23 cellular contexts compared by ENCODE assay signal in genomic region chr21:41964171-41964570, GRCh38. TPM values are rescaled to one million over a fixed set of nuclear protein-coding genes. Genes with fewer than 3 reads are reported as not detected.
DNase-seq lines count a peak whose midpoint lies in the region; ATAC-seq and TF ChIP-seq lines count a peak whose summit lies in the region.
"Had no signal": no experiment of that assay in that cellular context is flagged by ENCODE, and none has a peak within 500 bp of the region (broad histone marks: within the 10 kb centered on the region; RNA-seq: fewer than 3 reads in every experiment).

No MANE protein-coding gene starts in this region.

- no peaks in the 10 kb centered on the region for H3K27me3 ChIP-seq in PC-3 (ENCODE audit: low read length)
- H3K27me3 ChIP-seq: SJSA1 had no signal

- H3K9ac ChIP-seq in PC-3 (ENCODE audit: low read length): peak overlapping the region; percentile 26; the same call in 1 of the 2 replicates

- no peak for TF ChIP-seq CTCF in HEK293 (tag by site-specific recombination; IDR thresholded peaks at IDR 0.05)
- no peak for TF ChIP-seq CTCF in PC-3 (conservative IDR thresholded peaks at IDR 0.05; ENCODE audit: low read depth, low read length)
- TF ChIP-seq CTCF in osteocyte (IDR thresholded peaks at IDR 0.05): no peak

- H3K27ac ChIP-seq in HEK293 (ENCODE audit: extremely low read depth, low read depth, low read length): no peak overlapping the region
- H3K27ac ChIP-seq in PC-3 (ENCODE audit: low read length): peak overlapping the region; percentile 95
- H3K27ac ChIP-seq: HL-60, PC-9, SJSA1 had no signal

- H3F3A ChIP-seq in PC-3 (ENCODE audit: low read length, unreplicated experiment): peaks cover 5% of the 10 kb centered on the region

- BruUV-seq in PC-3 (replicated peaks; lab: Mats Ljungman, UMichigan): no TSS peak

- H3K9me3 ChIP-seq in HEK293 (ENCODE audit: control insufficient read depth, insufficient read depth, low read depth, low read length) (no peaks in the 10 kb centered on the region), PC-3 (ENCODE audit: low read length) (no peaks in the 10 kb centered on the region)
- H3K9me3 ChIP-seq: SJSA1 had no signal

- POLR2A ChIA-PET in HEK293 (lab: Yijun Ruan, JAX): no interaction called here
- POLR2A ChIA-PET in PC-3 (lab: Charles Lee; ENCODE audit: unreplicated experiment): interaction anchor here (1.5 kb wide), 1 partner anchor 12 kb away, joined by 5 read pairs; no protein-coding TSS in a partner anchor

- no peak overlapping the region for H3K4me3 ChIP-seq in HEK293 (ENCODE audit: low read depth, low read length)
- no peak overlapping the region for H3K4me3 ChIP-seq in PC-3 (ENCODE audit: low read length)
- H3K4me3 ChIP-seq: PC-9, SJSA1 had no signal

- intact Hi-C loops in PC-3 (cut with micrococcal nuclease): no loop called here

- H2AFZ ChIP-seq in PC-3 (ENCODE audit: low read length): no peak overlapping the region
- H2AFZ ChIP-seq: PC-9 had no signal

- no peaks in the 10 kb centered on the region for H3K36me3 ChIP-seq in HEK293 (ENCODE audit: control insufficient read depth in 2 of 2, insufficient read depth in 1 of 2, low read length in 2 of 2)
- H3K36me3 ChIP-seq in PC-3 (ENCODE audit: low read depth, low read length): no peaks in the 10 kb centered on the region
- H3K36me3 ChIP-seq: SJSA1 had no signal

- H4K20me1 ChIP-seq in PC-3 (ENCODE audit: low read length): no peaks in the 10 kb centered on the region

- H3K9me3 Mint-ChIP-seq in osteocyte (ENCODE audit: unreplicated experiment): no peaks in the 10 kb centered on the region
- H3K9me3 Mint-ChIP-seq: CD14-positive monocyte; CD8-positive, alpha-beta memory T cell had no signal

- no peaks in the 10 kb centered on the region for H3K27me3 Mint-ChIP-seq in osteocyte (ENCODE audit: unreplicated experiment)

- DNase-seq in PC-3 (no peak), islet precursor cell (peak; percentile 31), osteocyte (ENCODE audit: extremely low spot score, unreplicated experiment) (peak; percentile 53), NCI-H1694 treated with DMSO at 0.1 percent for 48 hours (lab: John Stamatoyannopoulos, UW) (no peak), DMS53 treated with DMSO at 0.1 percent for 48 hours (lab: John Stamatoyannopoulos, UW; ENCODE audit: unreplicated experiment) (no peak), GM19240 (ENCODE audit: insufficient read length, low spot score) (no peak)
- DNase-seq: CD8-positive, alpha-beta memory T cell; DMS 273 treated with DMSO at 0.1 percent for 48 hours; DMS79 treated with DMSO at 0.1 percent for 48 hours; GF-D8; Karpas-422; NCI-H1092; NCI-H1417 treated with DMSO at 0.1 percent for 48 hours; NCI-H1930; NCI-H2107; NCI-H524; PC-9; Right ventricle myocardium superior; RPMI8226 had no signal

- no peaks in the 10 kb centered on the region for H3K36me3 Mint-ChIP-seq in osteocyte (ENCODE audit: unreplicated experiment)
- H3K36me3 Mint-ChIP-seq: CD14-positive monocyte; CD8-positive, alpha-beta memory T cell had no signal

- peaks cover 7% of the 10 kb centered on the region; the same call in 1 of the 2 replicates for H3K4me1 ChIP-seq in HEK293 (ENCODE audit: control insufficient read depth, insufficient read depth, low read length)
- peaks cover 65% of the 10 kb centered on the region for H3K4me1 ChIP-seq in PC-3 (ENCODE audit: insufficient read depth, low read length)

- ATAC-seq in PC-3: no peak

- H3K79me2 ChIP-seq in PC-3 (ENCODE audit: low read length): no peaks in the 10 kb centered on the region

- CTCF ChIA-PET in HEK293 (lab: Yijun Ruan, JAX) (no interaction called here), PC-3 (lab: Charles Lee) (no interaction called here)

- H3K4me2 ChIP-seq in PC-3 (ENCODE audit: low read length): no peak overlapping the region
- H3K4me2 ChIP-seq: PC-9 had no signal

- no peak overlapping the region for H3K4me3 Mint-ChIP-seq in osteocyte (ENCODE audit: unreplicated experiment)
- H3K4me3 Mint-ChIP-seq: CD14-positive monocyte; CD8-positive, alpha-beta memory T cell had no signal

- no peak overlapping the region for H3K27ac Mint-ChIP-seq in osteocyte (ENCODE audit: unreplicated experiment)
- H3K27ac Mint-ChIP-seq: CD14-positive monocyte had no signal

- H3K4me1 Mint-ChIP-seq in osteocyte (ENCODE audit: unreplicated experiment): peaks cover 7% of the 10 kb centered on the region

- H3K9me2 ChIP-seq in PC-3 (replicated peaks; ENCODE audit: low read length): no peaks in the 10 kb centered on the region

TF ChIP-seq in HEK293, 187 proteins besides CTCF, POLR2A, EP300 and RAD21:
- TF ChIP-seq ZIC2 (tag by site-specific recombination; IDR thresholded peaks at IDR 0.05) (0 out of 2 replicates have a peak, but pooled peaks have one; percentile 19), ZNF510 (tag by site-specific recombination; IDR thresholded peaks at IDR 0.05; ENCODE audit: insufficient replicate concordance) (no peak)

RNA-seq across cellular contexts. Expression of gene C2CD2, which starts 10.4 kb away (rescaled TPM):
- total RNA-seq in PC-3 (2014; rRNA removed) (50.4 and 81.4 TPM in 2 replicates), osteocyte (13.1 and 19.4 TPM in 2 replicates)

RNA-seq across cellular contexts. Expression of gene ZBTB21, which starts 46.0 kb away (rescaled TPM):
- total RNA-seq in PC-3 (2014; rRNA removed) (8.1 and 9.2 TPM in 2 replicates), osteocyte (20.3 and 20.9 TPM in 2 replicates)

Comparison
In these comparisons a context has a peak if more than half of its experiments do, and no peak if none do; other contexts are left out.
1. DNase-seq: peak in islet precursor cell (single experiment) and osteocyte (single experiment); none in PC-3 (single experiment), NCI-H1694 treated with DMSO at 0.1 percent for 48 hours (single experiment), DMS53 treated with DMSO at 0.1 percent for 48 hours (single experiment) and GM19240 (single experiment).